Comparison of ENCODE assay signal across 7 cellular contexts in genomic region chr1:32014937-32015363, GRCh38. TPM values are rescaled to one million over a fixed set of nuclear protein-coding genes. Genes with fewer than 3 reads are reported as not detected.
DNase-seq lines count a peak whose midpoint lies in the region; ATAC-seq and TF ChIP-seq lines count a peak whose summit lies in the region.

No MANE protein-coding gene starts in this region.

- DNase-seq in T-helper 17 cell, result no peak
- peak in 1 of 2 donors; percentile 19 for DNase-seq in foreskin keratinocyte
- DNase-seq in SHP77 treated with DMSO at 0.1 percent for 48 hours (lab: John Stamatoyannopoulos, UW), result no peak
- no peak for DNase-seq in iPS-NIHi11 (ENCODE audit: low spot score)

- H3K36me3 Mint-ChIP-seq in T-helper 17 cell (ENCODE audit: low read depth), result peaks cover 2% of the 10 kb centered on the region

- H3K4me3 ChIP-seq in HEK293 (ENCODE audit: low read depth, low read length) (peak overlapping the region; percentile 95), skeletal muscle tissue (ENCODE audit: low read length in 3 of 3) (peak overlapping the region; percentile 92 to 98 (median 95))

- no peaks in the 10 kb centered on the region for H3K27me3 Mint-ChIP-seq in T-helper 17 cell

- H3K27ac ChIP-seq in HEK293 (ENCODE audit: extremely low read depth, low read depth, low read length) (peak overlapping the region; percentile 81; the same call in 1 of the 2 replicates), foreskin keratinocyte (peak overlapping the region; percentile 91), skeletal muscle tissue (ENCODE audit: low read depth, low read length) (peak overlapping the region; percentile 96)

- no peak for TF ChIP-seq CTCF in HEK293 (tag by site-specific recombination; IDR thresholded peaks at IDR 0.05)
- TF ChIP-seq CTCF in foreskin keratinocyte (conservative IDR thresholded peaks at IDR 0.05), result no peak

- POLR2A ChIA-PET in HEK293 (lab: Yijun Ruan, JAX), result interaction anchor here (0.7 to 2.5 kb wide), 7 partner anchors 10 to 82 kb away, joined by 3 to 14 read pairs (median 4); partner anchors contain the start of gene TMEM39B

- no peaks in the 10 kb centered on the region for H3K9me3 ChIP-seq in HEK293 (ENCODE audit: control insufficient read depth, insufficient read depth, low read depth, low read length)
- H3K9me3 ChIP-seq in T-helper 17 cell (ENCODE audit: control insufficient read depth, low read length, poor library complexity, severe bottlenecking), result no peaks in the 10 kb centered on the region
- H3K9me3 ChIP-seq in skeletal muscle tissue (ENCODE audit: control insufficient read depth in 3 of 3, low read length in 3 of 3), result no peaks in the 10 kb centered on the region

- ATAC-seq in T-helper 17 cell (no peak), foreskin keratinocyte (no peak), HG03159 (IDR thresholded peaks at IDR 0.05; ENCODE audit: unreplicated experiment) (no peak)

- H3K36me3 ChIP-seq in HEK293 (ENCODE audit: control insufficient read depth in 2 of 2, insufficient read depth in 1 of 2, low read length in 2 of 2), result peaks cover 0 to 13% of the 10 kb centered on the region in 2 experiments; a peak in 2 of 3 replicates
- peaks cover 0 to 3% (median 2%) of the 10 kb centered on the region in 3 donors for H3K36me3 ChIP-seq in skeletal muscle tissue (ENCODE audit: control insufficient read depth in 3 of 3, insufficient read depth in 3 of 3, low read length in 3 of 3)

- no peaks in the 10 kb centered on the region for H3K27me3 ChIP-seq in foreskin keratinocyte
- H3K27me3 ChIP-seq in skeletal muscle tissue (ENCODE audit: control insufficient read depth in 3 of 3, insufficient read depth in 3 of 3, low read length in 3 of 3), result no peaks in the 10 kb centered on the region

- H3K9ac ChIP-seq in skeletal muscle tissue (ENCODE audit: low read depth in 1 of 3, low read length in 3 of 3), result peak overlapping the region; percentile 83 to 98 (median 96)

- H3K4me1 ChIP-seq in HEK293 (ENCODE audit: control insufficient read depth, insufficient read depth, low read length) (peaks cover 3% of the 10 kb centered on the region; the same call in 1 of the 2 replicates), foreskin keratinocyte (peaks cover 3% of the 10 kb centered on the region), skeletal muscle tissue (ENCODE audit: control insufficient read depth in 3 of 3, insufficient read depth in 3 of 3, low read length in 3 of 3) (peaks cover 16 to 27% (median 20%) of the 10 kb centered on the region in 3 donors)

- CTCF ChIA-PET in HEK293 (lab: Yijun Ruan, JAX), result interaction anchor here (0.7 to 2.2 kb wide), 3 partner anchors 11 to 171 kb away, joined by 3 to 14 read pairs (median 3); no protein-coding TSS in a partner anchor

- H3K4me1 Mint-ChIP-seq in T-helper 17 cell, result peaks cover 43% of the 10 kb centered on the region

- peak overlapping the region; percentile 96 for H3K4me3 Mint-ChIP-seq in T-helper 17 cell

- peak overlapping the region; percentile 95 for H3K27ac Mint-ChIP-seq in T-helper 17 cell

TF ChIP-seq in HEK293, 187 proteins besides CTCF, POLR2A, EP300 and RAD21:
- TF ChIP-seq ZNF366 (tag by site-specific recombination; conservative IDR thresholded peaks at IDR 0.05) (peak; percentile 39; the same call in 1 of the 2 replicates), ZSCAN23 (tag by site-specific recombination; IDR thresholded peaks at IDR 0.05) (no peak), KLF8 (tag by site-specific recombination; IDR thresholded peaks at IDR 0.05) (0 out of 2 replicates have a peak, but pooled peaks have one; percentile 3), PRDM1 (tag by site-specific recombination; IDR thresholded peaks at IDR 0.05) (peak; percentile 86), GLIS1 (tag by site-specific recombination; IDR thresholded peaks at IDR 0.05) (peak; percentile 75)

RNA-seq across cellular contexts. Expression of gene KHDRBS1, which starts 1.3 kb away (rescaled TPM):
- total RNA-seq in T-helper 17 cell (10 to 100 TPM; 92.5 to 94.9 TPM), foreskin keratinocyte (120 and 121 TPM in 2 replicates), skeletal muscle tissue (48.5 TPM)
- 81.2 and 92.5 TPM in 2 replicates for polyA plus RNA-seq in foreskin keratinocyte

RNA-seq across cellular contexts. Expression of gene TMEM39B, which starts 57.8 kb away (rescaled TPM):
- total RNA-seq in T-helper 17 cell (10 to 100 TPM; 15.8 to 16.7 TPM), foreskin keratinocyte (10.1 and 11.4 TPM in 2 replicates), skeletal muscle tissue (3.7 TPM)
- polyA plus RNA-seq in foreskin keratinocyte, result 15.8 and 17.2 TPM in 2 replicates
